In genomic region chr16:58487566-58488351, GRCh38 we compare ENCODE assay signal across 8 cellular contexts. TPM values are rescaled to one million over a fixed set of nuclear protein-coding genes. Genes with fewer than 3 reads are reported as not detected.
DNase-seq lines count a peak whose midpoint lies in the region; ATAC-seq and TF ChIP-seq lines count a peak whose summit lies in the region.
"Had no signal": no experiment of that assay in that cellular context is flagged by ENCODE, and none has a peak within 500 bp of the region (broad histone marks: within the 10 kb centered on the region; RNA-seq: fewer than 3 reads in every experiment).

No MANE protein-coding gene starts in this region.

- no peaks in the 10 kb centered on the region for H3K36me3 Mint-ChIP-seq in memory B cell

- H3K27ac ChIP-seq in dorsolateral prefrontal cortex = peak overlapping the region in 33 of 59 donors; percentile 1 to 87 (median 51)

- no peak overlapping the region for H3K27ac Mint-ChIP-seq in memory B cell
- H3K27ac Mint-ChIP-seq: stimulated activated naive CD8-positive, alpha-beta T cell treated with anti-CD3 and anti-CD28 coated beads, Interleukin-15, Interleukin-2, amounts not matched to agents 100 ng/mL and 50 ng/mL, for 24 hours had no signal

- no peaks in the 10 kb centered on the region for H3K27me3 ChIP-seq in dorsolateral prefrontal cortex

- intact Hi-C loops in dorsolateral prefrontal cortex (cut with DNase I) = loop anchor here (2.0 to 10.0 kb wide), 4 partner anchors 95 to 463 kb away; partner anchors contain the start of genes CSNK2A2 (in 1 of the 2), GINS3 (in 1 of the 2) and MMP15 (in 1 of the 2)

- H3K9me3 Mint-ChIP-seq in memory B cell = no peaks in the 10 kb centered on the region
- H3K9me3 Mint-ChIP-seq: stimulated activated naive CD8-positive, alpha-beta T cell treated with anti-CD3 and anti-CD28 coated beads, Interleukin-15, Interleukin-2, amounts not matched to agents 100 ng/mL and 50 ng/mL, for 24 hours had no signal

- H3K4me3 Mint-ChIP-seq in memory B cell = no peak overlapping the region
- H3K4me3 Mint-ChIP-seq: stimulated activated naive CD8-positive, alpha-beta T cell treated with anti-CD3 and anti-CD28 coated beads, Interleukin-15, Interleukin-2, amounts not matched to agents 100 ng/mL and 50 ng/mL, for 24 hours had no signal

- H3K4me1 Mint-ChIP-seq in memory B cell = no peaks in the 10 kb centered on the region

- peak; percentile 69 for ATAC-seq in HG03045 (IDR thresholded peaks at IDR 0.05; ENCODE audit: unreplicated experiment)
- peak; percentile 83 for ATAC-seq in memory B cell (ENCODE audit: low read depth)

- TF ChIP-seq CTCF in GM12864 (IDR thresholded peaks at IDR 0.05; ENCODE audit: low read depth, low read length, missing control alignments) = peak; percentile 83
- peak; percentile 75 to 98 (median 94) for TF ChIP-seq CTCF in dorsolateral prefrontal cortex (IDR thresholded peaks at IDR 0.05 in 54 of 56, conservative IDR thresholded peaks at IDR 0.05 in 2 of 56; ENCODE audit: low read depth in 1 of 56, partially characterized antibody in 56 of 56)

- H3K27me3 Mint-ChIP-seq in memory B cell = peaks cover 5% of the 10 kb centered on the region

- H3K4me3 ChIP-seq in GM12864 (ENCODE audit: low read depth, low read length) (no peak overlapping the region), dorsolateral prefrontal cortex (peak overlapping the region in 50 of 59 donors; percentile 4 to 56 (median 43))

- DNase-seq in GM12864 (ENCODE audit: low read depth) (peak; percentile 27), NCI-H460 (ENCODE audit: extremely low read depth, low read depth) (peak; percentile 85), dorsolateral prefrontal cortex (peak; percentile 74 to 88 (median 83)), memory B cell (ENCODE audit: low spot score in 2 of 2) (peak; percentile 66 to 82)
- DNase-seq in activated CD4-positive, alpha-beta T cell treated with anti-CD3 and anti-CD28 coated beads, Interleukin-2, amount 50 U/mL, for 48 hours = peak; percentile 73 to 76
- DNase-seq in stimulated activated CD8-positive, alpha-beta memory T cell treated with anti-CD3 and anti-CD28 coated beads, Interleukin-12 subunit alpha, Interleukin-12 subunit beta, amount 100 ng/mL, for 24 hours (ENCODE audit: extremely low read depth) = peak; percentile 31

RNA-seq across cellular contexts. Expression of gene NDRG4, which starts 12.2 kb away (rescaled TPM):
- 9.9 and 13.3 TPM in 2 replicates for total RNA-seq in NCI-H460 (2014; rRNA removed; shearing (Covaris generic))
- 30.0 and 53.2 TPM in 2 replicates for polyA plus RNA-seq in NCI-H460 (2014; cell fraction: nucleus; rRNA removed)
- 1,000 to 10,000 TPM in 17 of 120 experiments, 100 to 1,000 TPM in 103; 366 to 1,232 (median 838) TPM for total RNA-seq in dorsolateral prefrontal cortex

RNA-seq across cellular contexts. Expression of gene SETD6, which starts 27.6 kb away (rescaled TPM):
- 37.2 and 44.0 TPM in 2 replicates for total RNA-seq in NCI-H460 (2014; rRNA removed; shearing (Covaris generic))
- 167 and 292 TPM in 2 replicates for polyA plus RNA-seq in NCI-H460 (2014; cell fraction: nucleus; rRNA removed)
- 10 to 100 TPM; 14.5 to 47.1 (median 26.3) TPM for total RNA-seq in dorsolateral prefrontal cortex

Comparison
In these comparisons a context has a peak if more than half of its experiments do, and no peak if none do; other contexts are left out.
1. DNase-seq: peak in every context shown above with its lines; median percentile 85 in NCI-H460; 83 in dorsolateral prefrontal cortex; 74 in activated CD4-positive, alpha-beta T cell treated with anti-CD3 and anti-CD28 coated beads, Interleukin-2, amount 50 U/mL, for 48 hours; 74 in memory B cell; 31 in stimulated activated CD8-positive, alpha-beta memory T cell treated with anti-CD3 and anti-CD28 coated beads, Interleukin-12 subunit alpha, Interleukin-12 subunit beta, amount 100 ng/mL, for 24 hours; 27 in GM12864.
2. RNA of gene NDRG4, which starts 12.2 kb away (total RNA-seq): 366 to 1,232 TPM in dorsolateral prefrontal cortex; 9.9 to 13.3 TPM in NCI-H460; every median in the first group is over 10 times any median in the second.